20 cellular contexts compared by ENCODE assay signal in genomic region chr2:9136997-9137819, GRCh38.
DNase-seq lines count a peak whose midpoint lies in the region; ATAC-seq, FAIRE-seq and TF ChIP-seq lines count a peak whose summit lies in the region.
"Had no signal": no experiment of that assay in that cellular context is flagged by ENCODE, and none has a peak within 500 bp of the region (broad histone marks: within the 10 kb centered on the region; RNA-seq: fewer than 3 reads in every experiment).

No MANE protein-coding gene starts in this region.

- CTCF ChIA-PET in HEK293 (lab: Yijun Ruan, JAX) = interaction anchor here (0.7 to 4.1 kb wide), 5 partner anchors 134 to 804 kb away, joined by 3 to 25 read pairs (median 3); no protein-coding TSS in a partner anchor

- no peaks in the 10 kb centered on the region for H3K9me3 ChIP-seq in HEK293 (ENCODE audit: control insufficient read depth, insufficient read depth, low read depth, low read length)

- DNase-seq in NOMO-1 treated with DMSO at 0.1 percent for 48 hours (lab: John Stamatoyannopoulos, UW; ENCODE audit: unreplicated experiment) (peak; percentile 54), pons (ENCODE audit: low spot score) (peak; percentile 15), type B pancreatic cell (ENCODE audit: extremely low spot score, unreplicated experiment) (no peak), frontal cortex (ENCODE audit: low spot score in 2 of 2) (no peak)
- DNase-seq: activated B cell treated with CpG ODN at 0.5 μM for 24 hours; AML-193; cortex of kidney; erythroblast; GF-D8; head of caudate nucleus; naive thymus-derived CD8-positive, alpha-beta T cell; NCI-H1105; stimulated activated CD4-positive, alpha-beta T cell treated with anti-CD3 and anti-CD28 coated beads, Interleukin-15, amount 100 ng/mL, for 24 hours had no signal

- POLR2A ChIA-PET in HEK293 (lab: Yijun Ruan, JAX) = interaction anchor here (0.7 kb wide), 2 partner anchors 56 to 233 kb away, joined by 5 to 8 read pairs; no protein-coding TSS in a partner anchor

- H3K36me3 Mint-ChIP-seq in type B pancreatic cell = no peaks in the 10 kb centered on the region

- H3K4me1 ChIP-seq in HEK293 (ENCODE audit: control insufficient read depth, insufficient read depth, low read length) = peaks cover 2% of the 10 kb centered on the region; the same call in 1 of the 2 replicates

- no peak for FAIRE-seq in frontal cortex (lab: Jason Lieb, UNC)
- FAIRE-seq: astrocyte, keratinocyte had no signal

- TF ChIP-seq CTCF in HEK293 (tag by site-specific recombination; IDR thresholded peaks at IDR 0.05) (no peak), type B pancreatic cell (conservative IDR thresholded peaks at IDR 0.05) (no peak)

- peak; percentile 92 for ATAC-seq in esophagus mucosa
- ATAC-seq in HG03095 (IDR thresholded peaks at IDR 0.05; ENCODE audit: unreplicated experiment) = no peak
- ATAC-seq: naive thymus-derived CD8-positive, alpha-beta T cell had no signal

- H3K4me1 Mint-ChIP-seq in type B pancreatic cell (ENCODE audit: unreplicated experiment) = peaks cover 22% of the 10 kb centered on the region
- H3K4me1 Mint-ChIP-seq: activated B cell treated with CpG ODN at 0.5 μM for 24 hours had no signal

- no peak overlapping the region for H3K4me3 Mint-ChIP-seq in type B pancreatic cell
- H3K4me3 Mint-ChIP-seq: activated B cell treated with CpG ODN at 0.5 μM for 24 hours; stimulated activated naive CD8-positive, alpha-beta T cell treated with anti-CD3 and anti-CD28 coated beads, Interleukin-15, Interleukin-2, amounts not matched to agents 100 ng/mL and 50 ng/mL, for 24 hours had no signal

- no peaks in the 10 kb centered on the region for H3K36me3 ChIP-seq in HEK293 (ENCODE audit: control insufficient read depth in 2 of 2, insufficient read depth in 1 of 2, low read length in 2 of 2)
- H3K36me3 ChIP-seq: HAP-1 had no signal

- H3K27me3 Mint-ChIP-seq in type B pancreatic cell = peaks cover 3% of the 10 kb centered on the region

- peaks cover 9% of the 10 kb centered on the region for H3K9me3 Mint-ChIP-seq in type B pancreatic cell

- H3K4me3 ChIP-seq in HEK293 (ENCODE audit: low read depth, low read length) = no peak overlapping the region
- H3K4me3 ChIP-seq: HAP-1 had no signal

- no peak overlapping the region for H3K27ac Mint-ChIP-seq in type B pancreatic cell
- H3K27ac Mint-ChIP-seq: activated B cell treated with CpG ODN at 0.5 μM for 24 hours; naive thymus-derived CD8-positive, alpha-beta T cell; stimulated activated naive CD8-positive, alpha-beta T cell treated with anti-CD3 and anti-CD28 coated beads, Interleukin-15, Interleukin-2, amounts not matched to agents 100 ng/mL and 50 ng/mL, for 24 hours had no signal

- no peak overlapping the region for H3K27ac ChIP-seq in HEK293 (ENCODE audit: extremely low read depth, low read depth, low read length)

TF ChIP-seq in HEK293, 187 proteins besides CTCF, POLR2A, EP300 and RAD21:
- TF ChIP-seq KLF1 (tag by site-specific recombination; IDR thresholded peaks at IDR 0.05) = peak; percentile 100
- no peak for TF ChIP-seq ZNF48 (tag by site-specific recombination; IDR thresholded peaks at IDR 0.05)
TF ChIP-seq in HEK293: peak in this region for 1.

Comparison
In these comparisons a context has a peak if more than half of its experiments do, and no peak if none do; other contexts are left out.
1. DNase-seq: peak in NOMO-1 treated with DMSO at 0.1 percent for 48 hours (single experiment) and pons (single experiment); none in type B pancreatic cell (single experiment) and frontal cortex (0 of 2).